8 cellular contexts compared by ENCODE assay signal in the genomic region with DNA sequence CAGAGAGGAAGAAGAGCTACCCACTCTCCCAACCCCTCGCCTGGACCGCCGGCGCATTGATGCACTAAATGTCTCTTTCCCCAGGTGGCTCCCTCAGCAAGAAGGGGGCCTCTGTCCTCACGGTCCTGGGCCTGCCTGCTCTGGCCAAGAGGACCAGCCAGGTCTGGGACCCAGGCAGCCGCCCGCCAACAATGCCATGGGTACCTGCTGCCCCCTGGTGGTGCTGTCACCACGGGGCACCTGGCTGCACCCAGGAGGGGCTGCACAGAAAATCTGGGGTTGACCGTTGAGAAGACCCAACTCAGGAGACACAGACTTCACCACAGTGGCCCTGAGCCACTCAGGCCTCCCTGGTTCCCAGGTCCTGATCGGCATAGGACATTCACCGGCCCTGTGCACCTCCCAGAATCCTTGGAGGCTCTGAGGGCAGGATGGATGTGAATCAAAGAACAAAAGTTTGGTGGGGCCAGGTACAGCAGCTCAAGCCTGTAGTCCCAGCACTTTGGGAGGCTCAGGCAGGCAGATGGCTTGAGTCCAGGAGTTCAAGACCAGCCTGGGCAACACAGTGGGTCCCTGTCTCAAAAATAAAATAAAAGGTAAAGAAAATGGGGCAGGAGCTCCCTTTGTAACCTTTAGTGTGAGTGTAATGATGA. TPM values are rescaled to one million over a fixed set of nuclear protein-coding genes. Genes with fewer than 3 reads are reported as not detected.
DNase-seq lines count a peak whose midpoint lies in the region; ATAC-seq and TF ChIP-seq lines count a peak whose summit lies in the region.

No MANE protein-coding gene starts in this region.

- TF ChIP-seq EP300 in esophagus muscularis mucosa (IDR thresholded peaks at IDR 0.05) = no peak

- H3K4me3 ChIP-seq in CD4-positive, alpha-beta memory T cell (ENCODE audit: low read length in 2 of 2) = no peak overlapping the region
- H3K4me3 ChIP-seq in PC-3 (ENCODE audit: low read length) (no peak overlapping the region), esophagus muscularis mucosa (no peak overlapping the region)

- 0 out of 2 replicates have a peak overlapping the region, but pooled peaks have one; percentile 91 for H3K4me2 ChIP-seq in PC-3 (ENCODE audit: low read length)

- CTCF ChIA-PET in CD4-positive, alpha-beta memory T cell (lab: Charles Lee; ENCODE audit: partially characterized antibody) = interaction anchor here (0.7 to 4.3 kb wide), 20 partner anchors 10 to 590 kb away, joined by 3 to 101 read pairs (median 5); a partner anchor contains a TSS
- CTCF ChIA-PET in PC-3 (lab: Charles Lee) = interaction anchor here (0.6 to 1.9 kb wide), 2 partner anchors 39 to 212 kb away, joined by 6 to 11 read pairs; no protein-coding TSS in a partner anchor

- DNase-seq in CD4-positive, alpha-beta memory T cell = peak; percentile 57 to 72 (median 60)
- peak; percentile 71 for DNase-seq in PC-3
- DNase-seq in activated T-cell treated with anti-CD3 and anti-CD28 coated beads for 4 hours = peak; percentile 72
- DNase-seq in esophagus muscularis mucosa (ENCODE audit: extremely low spot score) = no peak
- DNase-seq in natural killer cell treated with Interleukin-12 subunit alpha and Interleukin-12 subunit beta and Interleukin-15 and Interleukin-18, amount 100 ng/mL, for 72 hours (ENCODE audit: low spot score) = peak; percentile 80
- peak; percentile 23 to 73 (median 64) for DNase-seq in stimulated activated naive CD4-positive, alpha-beta T cell (lab: John Stamatoyannopoulos, UW)

- H3K27me3 ChIP-seq in CD4-positive, alpha-beta memory T cell (ENCODE audit: insufficient read depth, low read length) = no peaks in the 10 kb centered on the region
- no peaks in the 10 kb centered on the region for H3K27me3 ChIP-seq in PC-3 (ENCODE audit: low read length)
- H3K27me3 ChIP-seq in esophagus muscularis mucosa = peaks cover 0 to 6% (median 0%) of the 10 kb centered on the region in 4 donors

- no peaks in the 10 kb centered on the region for H3K9me3 Mint-ChIP-seq in CD4-positive, alpha-beta memory T cell
- no peaks in the 10 kb centered on the region for H3K9me3 Mint-ChIP-seq in natural killer cell treated with Interleukin-12 subunit alpha and Interleukin-12 subunit beta and Interleukin-15 and Interleukin-18, amount 100 ng/mL, for 72 hours

- no TSS peak for BruUV-seq in PC-3 (replicated peaks; lab: Mats Ljungman, UMichigan)

- H3K27ac ChIP-seq in CD4-positive, alpha-beta memory T cell (ENCODE audit: low read depth, low read length) = no peak overlapping the region
- H3K27ac ChIP-seq in PC-3 (ENCODE audit: low read length) (no peak overlapping the region), esophagus muscularis mucosa (replicated peaks in 1 of 4) (peak overlapping the region in 1 of 4 donors; percentile 92)

- H3K27me3 Mint-ChIP-seq in CD4-positive, alpha-beta memory T cell = peaks cover 0 to 6% of the 10 kb centered on the region in 2 donors
- H3K27me3 Mint-ChIP-seq in natural killer cell treated with Interleukin-12 subunit alpha and Interleukin-12 subunit beta and Interleukin-15 and Interleukin-18, amount 100 ng/mL, for 72 hours = no peaks in the 10 kb centered on the region

- H3K79me2 ChIP-seq in PC-3 (ENCODE audit: low read length) = peaks cover 21% of the 10 kb centered on the region

- peaks cover 1 to 16% (median 4%) of the 10 kb centered on the region in 4 donors for H3K4me1 Mint-ChIP-seq in CD4-positive, alpha-beta memory T cell
- no peaks in the 10 kb centered on the region for H3K4me1 Mint-ChIP-seq in natural killer cell treated with Interleukin-12 subunit alpha and Interleukin-12 subunit beta and Interleukin-15 and Interleukin-18, amount 100 ng/mL, for 72 hours (ENCODE audit: low read depth in 2 of 2)

- WGBS in esophagus muscularis mucosa = 1% methylated on average over 9 of the region's 11 CpGs

- H3K4me3 Mint-ChIP-seq in CD4-positive, alpha-beta memory T cell = peak overlapping the region in 6 of 8 donors; percentile 33 to 77 (median 59)
- peak overlapping the region; percentile 34 for H3K4me3 Mint-ChIP-seq in natural killer cell treated with Interleukin-12 subunit alpha and Interleukin-12 subunit beta and Interleukin-15 and Interleukin-18, amount 100 ng/mL, for 72 hours

- H3K36me3 ChIP-seq in CD4-positive, alpha-beta memory T cell (ENCODE audit: insufficient read depth, low read length) = no peaks in the 10 kb centered on the region
- H3K36me3 ChIP-seq in PC-3 (ENCODE audit: low read depth, low read length) (no peaks in the 10 kb centered on the region), esophagus muscularis mucosa (no peaks in the 10 kb centered on the region)

- H4K20me1 ChIP-seq in PC-3 (ENCODE audit: low read length) = peaks cover 11% of the 10 kb centered on the region; the same call in 1 of the 2 replicates

- TF ChIP-seq CTCF in PC-3 (conservative IDR thresholded peaks at IDR 0.05; ENCODE audit: low read depth, low read length) (peak; percentile 86), esophagus muscularis mucosa (IDR thresholded peaks at IDR 0.05) (peak in 2 of 3 experiments; percentile 96 to 98)

- H3K9ac ChIP-seq in PC-3 (ENCODE audit: low read length) = no peak overlapping the region

- H3K27ac Mint-ChIP-seq in CD4-positive, alpha-beta memory T cell = peak overlapping the region in 1 of 7 donors; percentile 35
- H3K27ac Mint-ChIP-seq in natural killer cell treated with Interleukin-12 subunit alpha and Interleukin-12 subunit beta and Interleukin-15 and Interleukin-18, amount 100 ng/mL, for 72 hours = no peak overlapping the region

- peaks cover 16% of the 10 kb centered on the region for H3K4me1 ChIP-seq in CD4-positive, alpha-beta memory T cell (ENCODE audit: insufficient read depth, low read length)
- peaks cover 13% of the 10 kb centered on the region for H3K4me1 ChIP-seq in PC-3 (ENCODE audit: insufficient read depth, low read length)
- peaks cover 20 to 46% (median 35%) of the 10 kb centered on the region in 4 donors for H3K4me1 ChIP-seq in esophagus muscularis mucosa

- H3K36me3 Mint-ChIP-seq in CD4-positive, alpha-beta memory T cell = no peaks in the 10 kb centered on the region
- no peaks in the 10 kb centered on the region for H3K36me3 Mint-ChIP-seq in natural killer cell treated with Interleukin-12 subunit alpha and Interleukin-12 subunit beta and Interleukin-15 and Interleukin-18, amount 100 ng/mL, for 72 hours

- TF ChIP-seq POLR2A in esophagus muscularis mucosa (IDR thresholded peaks at IDR 0.05; ENCODE audit: low read depth) = no peak

- intact Hi-C loops in CD4-positive, alpha-beta memory T cell (cut with micrococcal nuclease) = no loop called here
- intact Hi-C loops in PC-3 (cut with micrococcal nuclease) = loop anchor here (1.0 kb wide), 3 partner anchors 105 to 212 kb away; no protein-coding TSS in a partner anchor
- intact Hi-C loops in esophagus muscularis mucosa (cut with DNase I) = loop anchor here (2.0 to 10.0 kb wide), 3 partner anchors 137 to 460 kb away; a partner anchor contains a TSS

- H3K9me2 ChIP-seq in PC-3 (replicated peaks; ENCODE audit: low read length) = no peaks in the 10 kb centered on the region

- no peak overlapping the region for H2AFZ ChIP-seq in PC-3 (ENCODE audit: low read length)

- ATAC-seq in HG02798 (IDR thresholded peaks at IDR 0.05; ENCODE audit: poor library complexity, unreplicated experiment) = peak; percentile 22
- ATAC-seq in PC-3 = peak; percentile 35
- ATAC-seq in natural killer cell treated with Interleukin-12 subunit alpha and Interleukin-12 subunit beta and Interleukin-15 and Interleukin-18, amount 100 ng/mL, for 72 hours = peak; percentile 56 to 67
- no peak for ATAC-seq in HG03354 (IDR thresholded peaks at IDR 0.05; ENCODE audit: poor library complexity, severe bottlenecking, unreplicated experiment)

- H3F3A ChIP-seq in PC-3 (ENCODE audit: low read length, unreplicated experiment) = no peaks in the 10 kb centered on the region

- POLR2A ChIA-PET in CD4-positive, alpha-beta memory T cell (lab: Charles Lee; ENCODE audit: partially characterized antibody) = interaction anchor here (0.9 to 2.0 kb wide), 5 partner anchors 39 to 212 kb away, joined by 3 to 6 read pairs (median 4); a partner anchor contains a TSS
- POLR2A ChIA-PET in PC-3 (lab: Charles Lee; ENCODE audit: unreplicated experiment) = interaction anchor here (0.7 kb wide), 1 partner anchor 553 kb away, joined by 3 read pairs; no protein-coding TSS in a partner anchor

- H3K9me3 ChIP-seq in CD4-positive, alpha-beta memory T cell (ENCODE audit: control insufficient read depth in 1 of 2, low read length in 2 of 2) = no peaks in the 10 kb centered on the region
- H3K9me3 ChIP-seq in PC-3 (ENCODE audit: low read length) = no peaks in the 10 kb centered on the region
- H3K9me3 ChIP-seq in esophagus muscularis mucosa = no peaks in the 10 kb centered on the region

RNA-seq across cellular contexts. Expression of a gene that starts 2.4 kb away (rescaled TPM):
- 1 to 10 TPM; 1.1 to 3.0 TPM for total RNA-seq in CD4-positive, alpha-beta memory T cell
- polyA plus RNA-seq in CD4-positive, alpha-beta memory T cell = under 1 TPM; 0.26 to 0.94 TPM
- total RNA-seq in PC-3 (2014; rRNA removed) (9.7 and 15.9 TPM in 2 replicates), esophagus muscularis mucosa (10 to 100 TPM in 2 of 4 donors, 1 to 10 TPM in 2; 9.1 to 13.5 (median 10.1) TPM)
- 1 to 10 TPM; 1.9 to 6.7 TPM for total RNA-seq in natural killer cell treated with Interleukin-12 subunit alpha and Interleukin-12 subunit beta and Interleukin-15 and Interleukin-18, amount 100 ng/mL, for 72 hours

RNA-seq across cellular contexts. Expression of a gene that starts 30.8 kb away (rescaled TPM):
- total RNA-seq in CD4-positive, alpha-beta memory T cell = 10 to 100 TPM; 18.3 to 21.5 TPM
- 10 to 100 TPM; 18.4 to 33.1 TPM for polyA plus RNA-seq in CD4-positive, alpha-beta memory T cell
- 13.6 and 19.9 TPM in 2 replicates for total RNA-seq in PC-3 (2014; rRNA removed)
- 10 to 100 TPM; 13.4 to 33.4 (median 21.7) TPM for total RNA-seq in esophagus muscularis mucosa
- 10 to 100 TPM in 1 of 2 donors, 1 to 10 TPM in 1; 9.6 to 10.7 TPM for total RNA-seq in natural killer cell treated with Interleukin-12 subunit alpha and Interleukin-12 subunit beta and Interleukin-15 and Interleukin-18, amount 100 ng/mL, for 72 hours
